ENCODE assay signal across 8 cellular contexts in genomic region chr10:63629363-63630084, GRCh38.
DNase-seq lines count a peak whose midpoint lies in the region; ATAC-seq, FAIRE-seq and TF ChIP-seq lines count a peak whose summit lies in the region.

No MANE protein-coding gene starts in this region.

- ATAC-seq in HG03442 (IDR thresholded peaks at IDR 0.05; ENCODE audit: unreplicated experiment) = peak; percentile 42

- H3K27ac ChIP-seq in liver (ENCODE audit: low read depth in 1 of 2, low read length in 2 of 2) = peak overlapping the region; percentile 80 to 98

- H3K27me3 ChIP-seq in BJ (ENCODE audit: control insufficient read depth, insufficient read depth, low read length) = no peaks in the 10 kb centered on the region
- H3K27me3 ChIP-seq in liver (ENCODE audit: control insufficient read depth in 4 of 4, insufficient read depth in 4 of 4, low read length in 3 of 4) = no peaks in the 10 kb centered on the region

- TF ChIP-seq CTCF in BJ (IDR thresholded peaks at IDR 0.05; ENCODE audit: insufficient read depth, low read depth, low read length) (peak; percentile 86), liver (IDR thresholded peaks at IDR 0.05; ENCODE audit: low read depth, low read length, missing input control) (peak; percentile 72)

- peak overlapping the region; percentile 94 for H3K9ac ChIP-seq in liver (ENCODE audit: low read depth in 1 of 2, low read length in 2 of 2)

- POLR2A ChIA-PET in BJ (lab: Charles Lee) = interaction anchor here (0.5 to 0.6 kb wide), 2 partner anchors 216 to 1580 kb away, joined by 3 to 6 read pairs; no protein-coding TSS in a partner anchor

- CTCF ChIA-PET in BJ (lab: Yijun Ruan, JAX) = interaction anchor here (0.6 to 5.1 kb wide), 38 partner anchors 13 to 462 kb away, joined by 3 to 49 read pairs (median 4); partner anchors contain the start of genes JMJD1C and REEP3

- no peak for FAIRE-seq in GM19239 (lab: Jason Lieb, UNC)

- H3K4me1 ChIP-seq in liver (ENCODE audit: control insufficient read depth in 4 of 4, insufficient read depth in 4 of 4, low read length in 3 of 4) = peaks cover 0 to 47% (median 33%) of the 10 kb centered on the region in 4 donors

- H3K4me3 ChIP-seq in BJ (ENCODE audit: low read depth, low read length) = peak overlapping the region; percentile 62
- peak overlapping the region; percentile 45 to 83 (median 69) for H3K4me3 ChIP-seq in liver (ENCODE audit: low read depth in 1 of 3, low read length in 3 of 3)

- no peaks in the 10 kb centered on the region for H3K36me3 ChIP-seq in BJ (ENCODE audit: control insufficient read depth, insufficient read depth, low read length)
- no peaks in the 10 kb centered on the region for H3K36me3 ChIP-seq in liver (ENCODE audit: control insufficient read depth in 4 of 4, insufficient read depth in 3 of 4, low read depth in 1 of 4, low read length in 3 of 4)

- peak; percentile 84 to 88 for TF ChIP-seq RAD21 in liver (IDR thresholded peaks at IDR 0.05)

- DNase-seq in BJ (ENCODE audit: low read depth) (peak; percentile 96), GM19239 (ENCODE audit: insufficient read length, low spot score) (peak; percentile 24), NCI-H510A (lab: John Stamatoyannopoulos, UW) (peak; percentile 65), dermis microvascular lymphatic vessel endothelial cell (ENCODE audit: low read depth in 2 of 2) (peak; percentile 84 to 98)
- DNase-seq in activated CD4-positive, alpha-beta T cell treated with anti-CD3 and anti-CD28 coated beads, Interleukin-2, amount 50 U/mL, for 1 hour = peak; percentile 79
- peak; percentile 82 for DNase-seq in stimulated activated CD4-positive, alpha-beta T cell treated with anti-CD3 and anti-CD28 coated beads, Interleukin-4, amount 100 ng/mL, for 1 hour

- under 1% methylated on average over 24 of the region's 24 CpGs for WGBS in liver

- H3K9me3 ChIP-seq in liver (ENCODE audit: control insufficient read depth in 4 of 4, low read length in 3 of 4) = no peaks in the 10 kb centered on the region

TF ChIP-seq in liver, 16 proteins besides CTCF, POLR2A, EP300 and RAD21:
- TF ChIP-seq ZBTB33 (IDR thresholded peaks at IDR 0.05) (no peak), FOXA2 (IDR thresholded peaks at IDR 0.05) (no peak), ATF3 (IDR thresholded peaks at IDR 0.05) (peak; percentile 36), HNF4G (IDR thresholded peaks at IDR 0.05) (no peak), HNF4A (conservative IDR thresholded peaks at IDR 0.05) (no peak), TAF1 (conservative IDR thresholded peaks at IDR 0.05) (no peak), REST (IDR thresholded peaks at IDR 0.05) (peak; percentile 8), JUND (IDR thresholded peaks at IDR 0.05) (peak; percentile 58 to 79), SP1 (IDR thresholded peaks at IDR 0.05) (peak; percentile 17), MAX (IDR thresholded peaks at IDR 0.05) (no peak), NR2F2 (IDR thresholded peaks at IDR 0.05) (no peak), FOXA1 (IDR thresholded peaks at IDR 0.05) (no peak), YY1 (IDR thresholded peaks at IDR 0.05) (peak; percentile 57), GABPA (IDR thresholded peaks at IDR 0.05 in 1 of 2, conservative IDR thresholded peaks at IDR 0.05 in 1 of 2) (no peak), RXRA (IDR thresholded peaks at IDR 0.05) (peak; percentile 10 to 48), EGR1 (IDR thresholded peaks at IDR 0.05; ENCODE audit: low read depth in 2 of 2) (no peak)

Comparison
In these comparisons a context has a peak if more than half of its experiments do, and no peak if none do; other contexts are left out.
1. Peak in every context shown above with its lines: DNase-seq, ATAC-seq, H3K4me3 ChIP-seq and H3K27ac ChIP-seq.
2. DNase-seq: peak in every context shown above with its lines; median percentile 96 in BJ; 91 in dermis microvascular lymphatic vessel endothelial cell; 82 in stimulated activated CD4-positive, alpha-beta T cell treated with anti-CD3 and anti-CD28 coated beads, Interleukin-4, amount 100 ng/mL, for 1 hour; 79 in activated CD4-positive, alpha-beta T cell treated with anti-CD3 and anti-CD28 coated beads, Interleukin-2, amount 50 U/mL, for 1 hour; 65 in NCI-H510A; 24 in GM19239.